In genomic region chr3:195784031-195784430, GRCh38 we compare ENCODE assay signal across 10 cellular contexts. TPM values are rescaled to one million over a fixed set of nuclear protein-coding genes. Genes with fewer than 3 reads are reported as not detected.
A peak's percentile ranks its signal among the peaks of the same experiment; 100 is the strongest.
DNase-seq lines count a peak whose midpoint lies in the region; ATAC-seq and TF ChIP-seq lines count a peak whose summit lies in the region.
"Not testable (repeated sequence)": the region's sequence is repeated elsewhere in the genome, so short reads cannot be mapped to it uniquely, and the experiment has no call there.
"Had no signal": no experiment of that assay in that cellular context is flagged by ENCODE, and none has a peak within 500 bp of the region (broad histone marks: within the 10 kb centered on the region; RNA-seq: fewer than 3 reads in every experiment).

No MANE protein-coding gene starts in this region.

- DNase-seq in CD4-positive, alpha-beta memory T cell; T-helper 17 cell; activated CD8-positive, alpha-beta T cell treated with anti-CD3 and anti-CD28 coated beads, Interleukin-2, amount 10 ng/mL, durations not matched to agents 7 days and 5 days; glutamatergic neuron; neuronal stem cell (ENCODE audit: low spot score): not testable (repeated sequence)
- peak; percentile 82 for DNase-seq in mesenteric fat pad (ENCODE audit: low spot score)
- peak; percentile 44 to 52 for DNase-seq in aorta

- POLR2A ChIA-PET in CD4-positive, alpha-beta memory T cell (lab: Charles Lee; ENCODE audit: partially characterized antibody); activated CD8-positive, alpha-beta T cell treated with anti-CD3 and anti-CD28 coated beads, Interleukin-2, amount 10 ng/mL, durations not matched to agents 7 days and 5 days (lab: Charles Lee): not testable (repeated sequence)

- H3K36me3 ChIP-seq in CD4-positive, alpha-beta memory T cell (ENCODE audit: insufficient read depth, low read length); neuronal stem cell (replicated peaks in 1 of 2; ENCODE audit: control insufficient read depth in 2 of 2, insufficient read depth in 2 of 2, low read length in 2 of 2); aorta (ENCODE audit: control insufficient read depth in 1 of 2, insufficient read depth in 2 of 2, low read length in 1 of 2): not testable (repeated sequence)

- H3K4me2 ChIP-seq in neuronal stem cell (ENCODE audit: insufficient read depth, low read length, poor library complexity, severe bottlenecking), result not testable (repeated sequence)

- peak overlapping the region in 6 of 8 donors; percentile 38 to 85 (median 62) for H3K4me3 Mint-ChIP-seq in CD4-positive, alpha-beta memory T cell
- peak overlapping the region; percentile 2 for H3K4me3 Mint-ChIP-seq in T-helper 17 cell
- H3K4me3 Mint-ChIP-seq in activated CD8-positive, alpha-beta T cell treated with anti-CD3 and anti-CD28 coated beads, Interleukin-2, amount 10 ng/mL, durations not matched to agents 7 days and 5 days, result peak overlapping the region; percentile 4
- H3K4me3 Mint-ChIP-seq in activated naive CD4-positive, alpha-beta T cell treated with anti-CD3 and anti-CD28 coated beads, Interleukin-2, amount 50 U/mL, for 24 hours, result peak overlapping the region; percentile 19
- H3K4me3 Mint-ChIP-seq in glutamatergic neuron (ENCODE audit: unreplicated experiment), result peak overlapping the region; percentile 22

- peak overlapping the region; percentile 79 to 94 (median 89) for H3K27ac Mint-ChIP-seq in CD4-positive, alpha-beta memory T cell
- H3K27ac Mint-ChIP-seq in T-helper 17 cell; glutamatergic neuron (ENCODE audit: unreplicated experiment): not testable (repeated sequence)
- peak overlapping the region; percentile 93 for H3K27ac Mint-ChIP-seq in activated CD8-positive, alpha-beta T cell treated with anti-CD3 and anti-CD28 coated beads, Interleukin-2, amount 10 ng/mL, durations not matched to agents 7 days and 5 days
- H3K27ac Mint-ChIP-seq in activated naive CD4-positive, alpha-beta T cell treated with anti-CD3 and anti-CD28 coated beads, Interleukin-2, amount 50 U/mL, for 24 hours, result peak overlapping the region; percentile 56

- peaks cover 16 to 36% of the 10 kb centered on the region in 2 donors for H3K36me3 Mint-ChIP-seq in CD4-positive, alpha-beta memory T cell
- not testable (repeated sequence) for H3K36me3 Mint-ChIP-seq in T-helper 17 cell (ENCODE audit: low read depth)
- peaks cover 65% of the 10 kb centered on the region for H3K36me3 Mint-ChIP-seq in activated CD8-positive, alpha-beta T cell treated with anti-CD3 and anti-CD28 coated beads, Interleukin-2, amount 10 ng/mL, durations not matched to agents 7 days and 5 days (ENCODE audit: low read depth)
- peaks cover 18% of the 10 kb centered on the region for H3K36me3 Mint-ChIP-seq in activated naive CD4-positive, alpha-beta T cell treated with anti-CD3 and anti-CD28 coated beads, Interleukin-2, amount 50 U/mL, for 24 hours
- H3K36me3 Mint-ChIP-seq in glutamatergic neuron (ENCODE audit: unreplicated experiment), result peaks cover 52% of the 10 kb centered on the region

- not testable (repeated sequence) for H3K27me3 ChIP-seq in CD4-positive, alpha-beta memory T cell (ENCODE audit: insufficient read depth, low read length); neuronal stem cell (ENCODE audit: control insufficient read depth in 3 of 3, insufficient read depth in 3 of 3, low read depth in 1 of 3, low read length in 3 of 3); aorta (ENCODE audit: control insufficient read depth in 1 of 2, insufficient read depth in 2 of 2, low read length in 1 of 2)

- H3K14ac ChIP-seq in neuronal stem cell (ENCODE audit: low read length), result not testable (repeated sequence)

- intact Hi-C loops in CD4-positive, alpha-beta memory T cell (cut with micrococcal nuclease); aorta (cut with DNase I): not testable (repeated sequence)

- H3K9me3 ChIP-seq in CD4-positive, alpha-beta memory T cell (ENCODE audit: control insufficient read depth in 1 of 2, low read length in 2 of 2), result peaks cover 0 to 18% of the 10 kb centered on the region in 2 donors
- H3K9me3 ChIP-seq in T-helper 17 cell (ENCODE audit: control insufficient read depth, low read length, poor library complexity, severe bottlenecking); neuronal stem cell (replicated peaks in 1 of 2; ENCODE audit: control insufficient read depth in 2 of 2, insufficient read depth in 1 of 2, low read depth in 1 of 2, low read length in 2 of 2); aorta (ENCODE audit: control insufficient read depth, low read length): not testable (repeated sequence)

- CTCF ChIA-PET in CD4-positive, alpha-beta memory T cell (lab: Charles Lee; ENCODE audit: partially characterized antibody); activated CD8-positive, alpha-beta T cell treated with anti-CD3 and anti-CD28 coated beads, Interleukin-2, amount 10 ng/mL, durations not matched to agents 7 days and 5 days (lab: Charles Lee): not testable (repeated sequence)

- H2BK5ac ChIP-seq in neuronal stem cell (ENCODE audit: low read length), result not testable (repeated sequence)

- H3K27me3 Mint-ChIP-seq in CD4-positive, alpha-beta memory T cell; T-helper 17 cell; activated CD8-positive, alpha-beta T cell treated with anti-CD3 and anti-CD28 coated beads, Interleukin-2, amount 10 ng/mL, durations not matched to agents 7 days and 5 days (ENCODE audit: low read depth); activated naive CD4-positive, alpha-beta T cell treated with anti-CD3 and anti-CD28 coated beads, Interleukin-2, amount 50 U/mL, for 24 hours: not testable (repeated sequence)
- H3K27me3 Mint-ChIP-seq in glutamatergic neuron (ENCODE audit: unreplicated experiment), result peaks cover 32% of the 10 kb centered on the region

- H3K27ac ChIP-seq in CD4-positive, alpha-beta memory T cell (ENCODE audit: low read depth, low read length); neuronal stem cell (replicated peaks; ENCODE audit: low read length); aorta (ENCODE audit: low read depth in 1 of 2, low read length in 2 of 2): not testable (repeated sequence)

- H3K79me1 ChIP-seq in neuronal stem cell (ENCODE audit: low read depth, low read length), result not testable (repeated sequence)

- H3K9me3 Mint-ChIP-seq in CD4-positive, alpha-beta memory T cell, result peaks cover 7 to 79% (median 65%) of the 10 kb centered on the region in 8 donors
- H3K9me3 Mint-ChIP-seq in activated CD8-positive, alpha-beta T cell treated with anti-CD3 and anti-CD28 coated beads, Interleukin-2, amount 10 ng/mL, durations not matched to agents 7 days and 5 days (ENCODE audit: insufficient read depth), result peaks cover 35% of the 10 kb centered on the region
- H3K9me3 Mint-ChIP-seq in activated naive CD4-positive, alpha-beta T cell treated with anti-CD3 and anti-CD28 coated beads, Interleukin-2, amount 50 U/mL, for 24 hours, result not testable (repeated sequence)
- H3K9me3 Mint-ChIP-seq in glutamatergic neuron (ENCODE audit: unreplicated experiment), result peaks cover 23% of the 10 kb centered on the region

- not testable (repeated sequence) for H2BK15ac ChIP-seq in neuronal stem cell (ENCODE audit: low read length)

- not testable (repeated sequence) for H2BK12ac ChIP-seq in neuronal stem cell (ENCODE audit: low read length)

- not testable (repeated sequence) for H3K9ac ChIP-seq in neuronal stem cell (ENCODE audit: low read depth, low read length, poor library complexity)

- not testable (repeated sequence) for H3K4me3 ChIP-seq in CD4-positive, alpha-beta memory T cell (ENCODE audit: low read length in 2 of 2); neuronal stem cell (ENCODE audit: low read length in 2 of 2); aorta (ENCODE audit: low read length in 2 of 2)

- not testable (repeated sequence) for TF ChIP-seq CTCF in glutamatergic neuron (IDR thresholded peaks at IDR 0.05; ENCODE audit: partially characterized antibody, unreplicated experiment)

- not testable (repeated sequence) for H3K23ac ChIP-seq in neuronal stem cell (ENCODE audit: low read depth, low read length, poor library complexity)

- not testable (repeated sequence) for ATAC-seq in T-helper 17 cell; activated CD8-positive, alpha-beta T cell treated with anti-CD3 and anti-CD28 coated beads, Interleukin-2, amount 10 ng/mL, durations not matched to agents 7 days and 5 days; aorta (ENCODE audit: low FRiP score)

- H4K8ac ChIP-seq in neuronal stem cell (ENCODE audit: low read depth, low read length), result not testable (repeated sequence)

- not testable (repeated sequence) for H2BK120ac ChIP-seq in neuronal stem cell (ENCODE audit: low read depth, low read length)

- peaks cover 19% of the 10 kb centered on the region for H3K4me1 ChIP-seq in CD4-positive, alpha-beta memory T cell (ENCODE audit: insufficient read depth, low read length)
- not testable (repeated sequence) for H3K4me1 ChIP-seq in neuronal stem cell (ENCODE audit: control insufficient read depth in 2 of 2, insufficient read depth in 1 of 2, low read depth in 1 of 2, low read length in 2 of 2); aorta (ENCODE audit: control insufficient read depth in 1 of 2, insufficient read depth in 2 of 2, low read length in 2 of 2)

- peak overlapping the region; percentile 13 for H3K18ac ChIP-seq in neuronal stem cell (ENCODE audit: low read length)

- not testable (repeated sequence) for H2AFZ ChIP-seq in neuronal stem cell (ENCODE audit: low read length)

- no CpG with 5 or more reads among the region's 14 CpGs for WGBS in neuronal stem cell (ENCODE audit: extremely low coverage in 2 of 2, insufficient read length in 2 of 2, insufficient replicate concordance in 1 of 2), 2 donors
- 90 to 92% methylated on average over 14 of the region's 14 CpGs for WGBS in aorta, 2 donors

- H3K4ac ChIP-seq in neuronal stem cell (ENCODE audit: low read length), result not testable (repeated sequence)

- peaks cover 77 to 86% (median 82%) of the 10 kb centered on the region in 4 donors for H3K4me1 Mint-ChIP-seq in CD4-positive, alpha-beta memory T cell
- H3K4me1 Mint-ChIP-seq in T-helper 17 cell, result peaks cover 13% of the 10 kb centered on the region
- peaks cover 56% of the 10 kb centered on the region for H3K4me1 Mint-ChIP-seq in activated CD8-positive, alpha-beta T cell treated with anti-CD3 and anti-CD28 coated beads, Interleukin-2, amount 10 ng/mL, durations not matched to agents 7 days and 5 days (ENCODE audit: low read depth)
- H3K4me1 Mint-ChIP-seq in activated naive CD4-positive, alpha-beta T cell treated with anti-CD3 and anti-CD28 coated beads, Interleukin-2, amount 50 U/mL, for 24 hours, result peaks cover 71% of the 10 kb centered on the region
- H3K4me1 Mint-ChIP-seq in glutamatergic neuron (ENCODE audit: low read depth, unreplicated experiment), result not testable (repeated sequence)

- not testable (repeated sequence) for H4K91ac ChIP-seq in neuronal stem cell (ENCODE audit: low read depth, low read length, poor library complexity)

- H2AK5ac ChIP-seq in neuronal stem cell (ENCODE audit: low read depth, low read length), result not testable (repeated sequence)

RNA-seq across cellular contexts. Expression of gene MUC4, which starts 27.7 kb away (rescaled TPM):
- total RNA-seq in CD4-positive, alpha-beta memory T cell, result not detected
- not detected for polyA plus RNA-seq in CD4-positive, alpha-beta memory T cell
- total RNA-seq in T-helper 17 cell (not detected), glutamatergic neuron (ENCODE audit: unreplicated experiment) (2.5 TPM), mesenteric fat pad (not detected), aorta (under 1 TPM in 1 of 2 donors, not detected in 1; 0.06 TPM)
- under 1 TPM in 1 of 2 experiments, not detected in 1; 0.05 TPM for total RNA-seq in activated CD8-positive, alpha-beta T cell treated with anti-CD3 and anti-CD28 coated beads, Interleukin-2, amount 10 ng/mL, durations not matched to agents 7 days and 5 days
- polyA plus RNA-seq in neuronal stem cell (2013, experiment 1 of 2), result 0.03 TPM
- polyA plus RNA-seq in neuronal stem cell (2013, experiment 2 of 2), result not detected
- under 1 TPM; 0.08 to 0.25 TPM for polyA plus RNA-seq in aorta
- total RNA-seq: IMR-90 had no signal
- polyA plus RNA-seq: BJ, IMR-90 had no signal

Comparison
In these comparisons a context has a peak if more than half of its experiments do, and no peak if none do; other contexts are left out.
1. H3K4me3 Mint-ChIP-seq: peak in every context shown above with its lines; median percentile 62 in CD4-positive, alpha-beta memory T cell; 22 in glutamatergic neuron; 19 in activated naive CD4-positive, alpha-beta T cell treated with anti-CD3 and anti-CD28 coated beads, Interleukin-2, amount 50 U/mL, for 24 hours; 4 in activated CD8-positive, alpha-beta T cell treated with anti-CD3 and anti-CD28 coated beads, Interleukin-2, amount 10 ng/mL, durations not matched to agents 7 days and 5 days; 2 in T-helper 17 cell.